ENCODE assay signal across 26 cellular contexts in genomic region chrX:64176876-64177275, GRCh38. TPM values are rescaled to one million over a fixed set of nuclear protein-coding genes. Genes with fewer than 3 reads are reported as not detected.
DNase-seq lines count a peak whose midpoint lies in the region; ATAC-seq and TF ChIP-seq lines count a peak whose summit lies in the region.
"Had no signal": no experiment of that assay in that cellular context is flagged by ENCODE, and none has a peak within 500 bp of the region (broad histone marks: within the 10 kb centered on the region; RNA-seq: fewer than 3 reads in every experiment).

No MANE protein-coding gene starts in this region.

- no peak for ATAC-seq in heart left ventricle
- ATAC-seq: K562, PC-3, Right ventricle myocardium inferior had no signal

- peak; percentile 26 for DNase-seq in cardiac septum (ENCODE audit: low spot score)
- DNase-seq in heart left ventricle, result no peak
- DNase-seq in epithelial cell of esophagus (ENCODE audit: low read depth), result peak; percentile 24
- DNase-seq in iris pigment epithelial cell (ENCODE audit: low read depth), result peak; percentile 11
- DNase-seq in osteocyte (ENCODE audit: extremely low spot score, unreplicated experiment), result no peak
- DNase-seq in hippocampal formation (lab: John Stamatoyannopoulos, UW), result no peak
- no peak for DNase-seq in MM.1S
- DNase-seq in smooth muscle cell (lab: John Stamatoyannopoulos, UW; ENCODE audit: unreplicated experiment), result no peak
- DNase-seq: ACHN; CD4-positive, CD25-positive, alpha-beta regulatory T cell; H7; Kasumi-1; NCI-H2029; NCI-H446; NCI-H524 treated with DMSO at 0.1 percent for 48 hours; NCI-H774; NK-92 treated with Interleukin-12 subunit alpha and Interleukin-12 subunit beta, amount 100 ng/mL, for 24 hours; PC-3; SJCRH30 had no signal

- no peaks in the 10 kb centered on the region for H4K20me1 ChIP-seq in MM.1S (ENCODE audit: insufficient read depth, low read length)
- H4K20me1 ChIP-seq in smooth muscle cell (ENCODE audit: low read depth), result no peaks in the 10 kb centered on the region
- H4K20me1 ChIP-seq: BLaER1 had no signal

- H3K79me2 ChIP-seq in MM.1S (ENCODE audit: low read length) (no peaks in the 10 kb centered on the region), smooth muscle cell (ENCODE audit: low read depth) (no peaks in the 10 kb centered on the region)

- TF ChIP-seq POLR2A in heart left ventricle (IDR thresholded peaks at IDR 0.05), result no peak

- H3K4me3 ChIP-seq in heart left ventricle (no peak overlapping the region), epithelial cell of esophagus (ENCODE audit: low read length) (no peak overlapping the region), MM.1S (ENCODE audit: low read length) (no peak overlapping the region), smooth muscle cell (no peak overlapping the region)
- H3K4me3 ChIP-seq: BLaER1, K562, SJCRH30 had no signal

- H3K9ac ChIP-seq in MM.1S (ENCODE audit: low read length) (no peak overlapping the region), smooth muscle cell (ENCODE audit: low read depth) (no peak overlapping the region)
- H3K9ac ChIP-seq: BLaER1 had no signal

- H3K4me1 Mint-ChIP-seq in osteocyte (ENCODE audit: unreplicated experiment), result no peaks in the 10 kb centered on the region
- H3K4me1 Mint-ChIP-seq: CD4-positive, CD25-positive, alpha-beta regulatory T cell had no signal

- peaks cover 18% of the 10 kb centered on the region for H3K9me3 Mint-ChIP-seq in osteocyte (ENCODE audit: unreplicated experiment)

- H3K27me3 Mint-ChIP-seq in osteocyte (ENCODE audit: unreplicated experiment), result no peaks in the 10 kb centered on the region
- H3K27me3 Mint-ChIP-seq: CD4-positive, CD25-positive, alpha-beta regulatory T cell had no signal

- TF ChIP-seq CTCF in heart left ventricle (IDR thresholded peaks at IDR 0.05) (no peak), epithelial cell of esophagus (IDR thresholded peaks at IDR 0.05; ENCODE audit: insufficient read depth, low read depth, low read length, missing control alignments) (no peak), osteocyte (IDR thresholded peaks at IDR 0.05) (no peak), MM.1S (IDR thresholded peaks at IDR 0.05; ENCODE audit: low read length) (no peak), smooth muscle cell (IDR thresholded peaks at IDR 0.05; ENCODE audit: borderline replicate concordance, insufficient read depth, poor library complexity, severe bottlenecking) (no peak)

- H3K27ac Mint-ChIP-seq in osteocyte (ENCODE audit: unreplicated experiment), result no peak overlapping the region
- H3K27ac Mint-ChIP-seq: CD4-positive, CD25-positive, alpha-beta regulatory T cell had no signal

- H3F3A ChIP-seq in MM.1S (ENCODE audit: insufficient read depth, low read length), result no peaks in the 10 kb centered on the region
- no peaks in the 10 kb centered on the region for H3F3A ChIP-seq in smooth muscle cell (ENCODE audit: low read depth)

- no peak overlapping the region for H3K4me2 ChIP-seq in MM.1S (ENCODE audit: low read depth, low read length)
- no peak overlapping the region for H3K4me2 ChIP-seq in smooth muscle cell
- H3K4me2 ChIP-seq: BLaER1 had no signal

- H3K27me3 ChIP-seq in heart left ventricle (no peaks in the 10 kb centered on the region), MM.1S (replicated peaks; ENCODE audit: insufficient read depth, low read length) (no peaks in the 10 kb centered on the region), smooth muscle cell (ENCODE audit: low read depth) (no peaks in the 10 kb centered on the region)
- H3K27me3 ChIP-seq: SJCRH30 had no signal

- no peaks in the 10 kb centered on the region for H3K9me2 ChIP-seq in MM.1S (replicated peaks; ENCODE audit: insufficient read depth, low read length)

- no peak overlapping the region for H3K4me3 Mint-ChIP-seq in osteocyte (ENCODE audit: unreplicated experiment)
- H3K4me3 Mint-ChIP-seq: CD4-positive, CD25-positive, alpha-beta regulatory T cell had no signal

- H2AFZ ChIP-seq in MM.1S (ENCODE audit: low read length), result no peak overlapping the region
- H2AFZ ChIP-seq in smooth muscle cell (ENCODE audit: low read depth), result no peak overlapping the region

- H3K36me3 Mint-ChIP-seq in osteocyte (ENCODE audit: unreplicated experiment), result no peaks in the 10 kb centered on the region
- H3K36me3 Mint-ChIP-seq: CD4-positive, CD25-positive, alpha-beta regulatory T cell had no signal

- H3K4me1 ChIP-seq in heart left ventricle, result no peaks in the 10 kb centered on the region
- no peaks in the 10 kb centered on the region for H3K4me1 ChIP-seq in MM.1S (ENCODE audit: low read length)
- H3K4me1 ChIP-seq in smooth muscle cell (ENCODE audit: low read depth), result no peaks in the 10 kb centered on the region
- H3K4me1 ChIP-seq: BLaER1, SJCRH30 had no signal

- intact Hi-C loops in cardiac septum (cut with DNase I) (no loop called here), heart left ventricle (cut with DNase I) (no loop called here)

- H3K36me3 ChIP-seq in heart left ventricle, result no peaks in the 10 kb centered on the region
- no peaks in the 10 kb centered on the region for H3K36me3 ChIP-seq in MM.1S (replicated peaks; ENCODE audit: insufficient read depth, low read length)
- no peaks in the 10 kb centered on the region for H3K36me3 ChIP-seq in smooth muscle cell (ENCODE audit: low read depth)
- H3K36me3 ChIP-seq: BLaER1, SJCRH30 had no signal

- H3K27ac ChIP-seq in heart left ventricle (no peak overlapping the region), MM.1S (ENCODE audit: low read length) (no peak overlapping the region), smooth muscle cell (ENCODE audit: low read depth) (no peak overlapping the region)
- H3K27ac ChIP-seq: 22Rv1, BLaER1, SJCRH30 had no signal

- H3K9me3 ChIP-seq in heart left ventricle (no peaks in the 10 kb centered on the region), MM.1S (replicated peaks; ENCODE audit: insufficient read depth, low read length) (no peaks in the 10 kb centered on the region; the same call in 1 of the 2 replicates), smooth muscle cell (replicated peaks; ENCODE audit: low read depth) (no peaks in the 10 kb centered on the region)
- H3K9me3 ChIP-seq: BLaER1, SJCRH30 had no signal

RNA-seq across cellular contexts. Expression of gene AMER1, which starts 28.6 kb away (rescaled TPM):
- total RNA-seq in cardiac septum, result 3.9 TPM
- total RNA-seq in heart left ventricle, result 1 to 10 TPM; 3.6 to 5.6 (median 4.5) TPM
- polyA plus RNA-seq in heart left ventricle, result 1 to 10 TPM; 1.7 to 2.6 TPM
- total RNA-seq in osteocyte, result 4.8 and 5.0 TPM in 2 replicates
- total RNA-seq in smooth muscle cell, result 4.8 and 5.5 TPM in 2 replicates
- 0.14 and 0.16 TPM in 2 replicates for polyA plus RNA-seq in smooth muscle cell

RNA-seq across cellular contexts. Expression of gene ASB12, which starts 53.5 kb away (rescaled TPM):
- 4.1 TPM for total RNA-seq in cardiac septum
- 1 to 10 TPM; 2.2 to 5.1 (median 3.0) TPM for total RNA-seq in heart left ventricle
- 1 to 10 TPM; 1.4 to 3.7 TPM for polyA plus RNA-seq in heart left ventricle
- not detected in 2 replicates for total RNA-seq in osteocyte
- total RNA-seq in smooth muscle cell, result not detected in 2 replicates
- polyA plus RNA-seq in smooth muscle cell, result not detected in 2 replicates
- total RNA-seq: CD4-positive, CD25-positive, alpha-beta regulatory T cell; Daoy; MCF 10A; PC-3; RPMI7951 had no signal

Comparison
In these comparisons a context has a peak if more than half of its experiments do, and no peak if none do; other contexts are left out.
1. DNase-seq: peak in cardiac septum (single experiment), epithelial cell of esophagus (single experiment) and iris pigment epithelial cell (single experiment); none in heart left ventricle (0 of 5), osteocyte (single experiment), hippocampal formation (0 of 2), MM.1S (single experiment) and smooth muscle cell (single experiment).